2 cellular contexts compared by ENCODE assay signal in the genomic region with DNA sequence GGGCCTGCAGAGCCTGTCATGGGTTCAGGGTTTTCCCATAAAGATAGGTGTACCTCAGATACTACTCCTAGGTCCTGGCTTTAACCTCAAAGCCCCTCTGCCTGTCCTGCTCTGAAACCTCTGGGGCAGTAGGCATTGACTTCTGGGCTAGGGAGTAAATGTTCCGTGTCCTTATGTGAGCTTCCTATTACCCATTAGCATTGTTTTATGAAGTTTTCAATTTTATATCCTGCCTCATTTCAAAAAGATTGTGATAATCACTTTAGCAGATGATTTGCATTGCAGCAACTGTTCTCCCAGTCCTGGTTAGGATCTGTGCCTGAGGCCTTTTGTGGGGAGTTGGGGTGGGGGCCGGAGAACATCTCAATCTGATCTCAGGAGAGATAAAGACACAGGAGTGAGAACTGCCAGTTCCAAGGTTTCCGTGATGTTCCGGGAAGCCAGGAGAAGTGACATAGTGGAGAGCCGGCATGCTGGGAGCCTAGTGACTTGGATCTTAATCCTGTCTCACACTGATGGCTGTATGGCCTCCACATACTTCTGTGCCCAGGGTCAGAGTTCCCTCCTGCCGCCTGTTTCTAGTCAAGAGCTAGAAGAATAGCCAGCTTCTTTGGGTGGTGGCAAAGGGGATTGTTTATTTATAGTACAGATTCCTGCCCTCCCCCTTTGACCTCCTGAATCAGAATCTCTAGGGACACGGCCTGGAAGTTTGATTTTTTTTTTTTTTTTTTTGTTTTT.
TF ChIP-seq lines count a peak whose summit lies in the region.

No MANE protein-coding gene starts in this region.

TF ChIP-seq in IMR-90, 13 proteins besides CTCF, POLR2A, EP300 and RAD21 (continued from another document):
- TF ChIP-seq MAZ (IDR thresholded peaks at IDR 0.05; ENCODE audit: borderline replicate concordance, low read depth, low read length), result 0 out of 2 replicates have a peak, but pooled peaks have one; percentile 34

TF ChIP-seq in liver, 16 proteins besides CTCF, POLR2A, EP300 and RAD21:
- no peak for TF ChIP-seq ATF3 (IDR thresholded peaks at IDR 0.05)
- TF ChIP-seq JUND (IDR thresholded peaks at IDR 0.05), result no peak
- TF ChIP-seq GABPA (IDR thresholded peaks at IDR 0.05 in 1 of 2, conservative IDR thresholded peaks at IDR 0.05 in 1 of 2), result no peak
- TF ChIP-seq, protein P1, sequence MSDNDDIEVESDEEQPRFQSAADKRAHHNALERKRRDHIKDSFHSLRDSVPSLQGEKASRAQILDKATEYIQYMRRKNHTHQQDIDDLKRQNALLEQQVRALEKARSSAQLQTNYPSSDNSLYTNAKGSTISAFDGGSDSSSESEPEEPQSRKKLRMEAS (IDR thresholded peaks at IDR 0.05), result no peak
- peak; percentile 41 to 47 for TF ChIP-seq HNF4A (conservative IDR thresholded peaks at IDR 0.05)
- TF ChIP-seq FOXA1 (IDR thresholded peaks at IDR 0.05), result no peak
- TF ChIP-seq SP1 (IDR thresholded peaks at IDR 0.05), result no peak
- peak in 1 of 2 donors; percentile 4 for TF ChIP-seq RXRA (IDR thresholded peaks at IDR 0.05)
- no peak for TF ChIP-seq ZBTB33 (IDR thresholded peaks at IDR 0.05)
- peak; percentile 86 for TF ChIP-seq NR2F2 (IDR thresholded peaks at IDR 0.05)
- no peak for TF ChIP-seq TAF1 (conservative IDR thresholded peaks at IDR 0.05)
- TF ChIP-seq HNF4G (IDR thresholded peaks at IDR 0.05), result peak; percentile 9
- no peak for TF ChIP-seq FOXA2 (IDR thresholded peaks at IDR 0.05)
